In genomic region chr5:121797677-121798518, GRCh38 we compare ENCODE assay signal across 1 cellular context.
TF ChIP-seq lines count a peak whose summit lies in the region.

No MANE protein-coding gene starts in this region.

TF ChIP-seq in K562, 482 proteins besides CTCF, POLR2A, EP300 and RAD21:
- peak; percentile 84 for TF ChIP-seq RFX1 (IDR thresholded peaks at IDR 0.05)
- no peak for TF ChIP-seq MCM7 (IDR thresholded peaks at IDR 0.05)
